ENCODE assay signal across 21 cellular contexts in genomic region chr12:132258543-132258942, GRCh38.
DNase-seq lines count a peak whose midpoint lies in the region; ATAC-seq and TF ChIP-seq lines count a peak whose summit lies in the region.
"Had no signal": no experiment of that assay in that cellular context is flagged by ENCODE, and none has a peak within 500 bp of the region (broad histone marks: within the 10 kb centered on the region; RNA-seq: fewer than 3 reads in every experiment).

No MANE protein-coding gene starts in this region.

- no peaks in the 10 kb centered on the region for H3K4me1 ChIP-seq in right atrium auricular region
- peaks cover 5% of the 10 kb centered on the region for H3K4me1 ChIP-seq in mesendoderm (ENCODE audit: control insufficient read depth, low read depth, low read length)
- H3K4me1 ChIP-seq: Caco-2 had no signal

- H2BK120ac ChIP-seq in mesendoderm (ENCODE audit: low read depth, low read length), result no peak overlapping the region

- no peaks in the 10 kb centered on the region for H3K4me1 Mint-ChIP-seq in natural killer cell treated with Interleukin-12 subunit alpha and Interleukin-12 subunit beta and Interleukin-15 and Interleukin-18, amount 100 ng/mL, for 72 hours (ENCODE audit: low read depth in 2 of 2)
- H3K4me1 Mint-ChIP-seq in natural killer cell, result no peaks in the 10 kb centered on the region
- H3K4me1 Mint-ChIP-seq: B cell had no signal

- H3K9me3 Mint-ChIP-seq in natural killer cell treated with Interleukin-12 subunit alpha and Interleukin-12 subunit beta and Interleukin-15 and Interleukin-18, amount 100 ng/mL, for 72 hours, result no peaks in the 10 kb centered on the region
- H3K9me3 Mint-ChIP-seq in natural killer cell, result no peaks in the 10 kb centered on the region
- H3K9me3 Mint-ChIP-seq: CD8-positive, alpha-beta T cell had no signal

- no peak overlapping the region for H3K23ac ChIP-seq in mesendoderm (ENCODE audit: low read length)

- WGBS in mesendoderm (ENCODE audit: extremely low coverage, insufficient coverage, low lambda C conversion rate), result no CpG with 5 or more reads among the region's 17 CpGs

- no peak overlapping the region for H3K18ac ChIP-seq in mesendoderm (ENCODE audit: low read length)

- peak; percentile 40 for DNase-seq in Right ventricle myocardium inferior (ENCODE audit: missing footprints)
- no peak for DNase-seq in right atrium auricular region (ENCODE audit: low spot score)
- DNase-seq in natural killer cell treated with Interleukin-12 subunit alpha and Interleukin-12 subunit beta and Interleukin-15 and Interleukin-18, amount 100 ng/mL, for 72 hours (ENCODE audit: low spot score), result peak; percentile 46
- DNase-seq in natural killer cell, result no peak
- no peak for DNase-seq in mesendoderm
- DNase-seq in NCI-H510A treated with DMSO at 0.1 percent for 48 hours (lab: John Stamatoyannopoulos, UW), result no peak
- DNase-seq: Caco-2; CD4-positive, CD25-positive, alpha-beta regulatory T cell; CD8-positive, alpha-beta T cell; DMS153; EL; GDM1; GM23248; H7; HCEC 1CT had no signal

- no peak for TF ChIP-seq CTCF in right atrium auricular region (IDR thresholded peaks at IDR 0.05)
- TF ChIP-seq CTCF in natural killer cell (IDR thresholded peaks at IDR 0.05), result no peak

- H3K36me3 Mint-ChIP-seq in natural killer cell treated with Interleukin-12 subunit alpha and Interleukin-12 subunit beta and Interleukin-15 and Interleukin-18, amount 100 ng/mL, for 72 hours, result no peaks in the 10 kb centered on the region
- no peaks in the 10 kb centered on the region for H3K36me3 Mint-ChIP-seq in natural killer cell
- H3K36me3 Mint-ChIP-seq: CD4-positive, CD25-positive, alpha-beta regulatory T cell; CD8-positive, alpha-beta T cell had no signal

- H3K27me3 Mint-ChIP-seq in natural killer cell treated with Interleukin-12 subunit alpha and Interleukin-12 subunit beta and Interleukin-15 and Interleukin-18, amount 100 ng/mL, for 72 hours, result no peaks in the 10 kb centered on the region
- H3K27me3 Mint-ChIP-seq in natural killer cell (ENCODE audit: low read depth in 2 of 2), result no peaks in the 10 kb centered on the region

- no peak overlapping the region for H2AK5ac ChIP-seq in mesendoderm (ENCODE audit: low read length)

- H3K27me3 ChIP-seq in right atrium auricular region (no peaks in the 10 kb centered on the region), mesendoderm (ENCODE audit: insufficient read depth, low read length, poor library complexity) (no peaks in the 10 kb centered on the region)
- H3K27me3 ChIP-seq: BLaER1 had no signal

- no peaks in the 10 kb centered on the region for H3K79me1 ChIP-seq in mesendoderm (ENCODE audit: low read length)

- intact Hi-C loops in Right ventricle myocardium inferior (cut with DNase I) (no loop called here), natural killer cell (cut with micrococcal nuclease) (no loop called here)

- no peak overlapping the region for H3K27ac Mint-ChIP-seq in natural killer cell treated with Interleukin-12 subunit alpha and Interleukin-12 subunit beta and Interleukin-15 and Interleukin-18, amount 100 ng/mL, for 72 hours
- H3K27ac Mint-ChIP-seq in natural killer cell, result no peak overlapping the region
- H3K27ac Mint-ChIP-seq: B cell; CD4-positive, CD25-positive, alpha-beta regulatory T cell; CD8-positive, alpha-beta T cell had no signal

- H3K9ac ChIP-seq in mesendoderm (ENCODE audit: low read length), result no peak overlapping the region
- H3K9ac ChIP-seq: BLaER1, GM23248 had no signal

- no peak overlapping the region for H3K4me2 ChIP-seq in mesendoderm (ENCODE audit: low read length)

- no peak overlapping the region for H2BK15ac ChIP-seq in mesendoderm (replicated peaks; ENCODE audit: low read depth)

- H3K4me3 ChIP-seq in right atrium auricular region (no peak overlapping the region), mesendoderm (ENCODE audit: low read length) (no peak overlapping the region)
- H3K4me3 ChIP-seq: BLaER1, GM12878, GM23248 had no signal

- ATAC-seq in Right ventricle myocardium inferior, result no peak
- ATAC-seq in natural killer cell treated with Interleukin-12 subunit alpha and Interleukin-12 subunit beta and Interleukin-15 and Interleukin-18, amount 100 ng/mL, for 72 hours, result no peak
- no peak for ATAC-seq in natural killer cell
- ATAC-seq in HG02884 (IDR thresholded peaks at IDR 0.05; ENCODE audit: unreplicated experiment), result no peak
- ATAC-seq: CD8-positive, alpha-beta T cell; GM12878 had no signal

- H3K9me3 ChIP-seq in right atrium auricular region, result no peaks in the 10 kb centered on the region
- H3K9me3 ChIP-seq: BLaER1, Caco-2 had no signal

- H3K4ac ChIP-seq in mesendoderm (ENCODE audit: low read depth, low read length), result no peak overlapping the region

- no peak overlapping the region for H4K5ac ChIP-seq in mesendoderm (ENCODE audit: low read length)

- H4K8ac ChIP-seq in mesendoderm (ENCODE audit: low read depth, low read length), result no peak overlapping the region

- H2BK5ac ChIP-seq in mesendoderm (ENCODE audit: low read length), result no peak overlapping the region

- H3K27ac ChIP-seq in right atrium auricular region, result no peak overlapping the region
- no peak overlapping the region for H3K27ac ChIP-seq in mesendoderm (ENCODE audit: low read depth, low read length)
- H3K27ac ChIP-seq: 22Rv1, BLaER1, C4-2B, GM23248 had no signal

- H3K79me2 ChIP-seq in mesendoderm (ENCODE audit: control insufficient read depth, insufficient read depth, low read length), result no peaks in the 10 kb centered on the region

- H3K56ac ChIP-seq in mesendoderm (ENCODE audit: low read length), result peak overlapping the region; percentile 2

- H3K36me3 ChIP-seq in right atrium auricular region (no peaks in the 10 kb centered on the region), mesendoderm (ENCODE audit: control insufficient read depth, insufficient read depth, low read length) (no peaks in the 10 kb centered on the region)
- H3K36me3 ChIP-seq: BLaER1 had no signal

- no peak overlapping the region for H3K4me3 Mint-ChIP-seq in natural killer cell treated with Interleukin-12 subunit alpha and Interleukin-12 subunit beta and Interleukin-15 and Interleukin-18, amount 100 ng/mL, for 72 hours
- H3K4me3 Mint-ChIP-seq in natural killer cell, result no peak overlapping the region
- H3K4me3 Mint-ChIP-seq: B cell; CD4-positive, CD25-positive, alpha-beta regulatory T cell; CD8-positive, alpha-beta T cell had no signal

Comparison
In these comparisons a context has a peak if more than half of its experiments do, and no peak if none do; other contexts are left out.
1. DNase-seq: peak in Right ventricle myocardium inferior (single experiment) and natural killer cell treated with Interleukin-12 subunit alpha and Interleukin-12 subunit beta and Interleukin-15 and Interleukin-18, amount 100 ng/mL, for 72 hours (single experiment); none in right atrium auricular region (single experiment), natural killer cell (single experiment), mesendoderm (single experiment) and NCI-H510A treated with DMSO at 0.1 percent for 48 hours (single experiment).